ENCODE assay signal across 32 cellular contexts in the genomic region with DNA sequence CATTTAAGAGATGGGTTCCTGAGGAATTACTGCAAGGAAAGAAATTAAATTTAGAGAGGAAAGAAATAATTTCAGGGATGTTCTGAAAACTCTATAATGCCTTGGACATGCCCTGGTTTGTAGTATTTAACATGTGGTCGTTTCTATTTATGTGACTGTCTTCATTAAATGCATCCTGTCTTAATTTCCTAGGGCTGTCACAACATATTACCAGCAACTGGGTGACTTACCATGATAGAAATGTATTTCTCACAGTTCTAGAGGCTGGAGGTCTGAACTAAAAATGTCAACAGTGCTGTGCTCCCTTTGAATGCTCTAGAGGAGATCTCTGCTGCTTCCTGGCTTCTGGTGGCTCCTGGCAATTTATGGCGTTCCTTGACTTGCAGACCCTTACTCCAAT.
"Had no signal": no experiment of that assay in that cellular context is flagged by ENCODE, and none has a peak within 500 bp of the region (broad histone marks: within the 10 kb centered on the region; RNA-seq: fewer than 3 reads in every experiment).

No MANE protein-coding gene starts in this region.

- H3K27me3 Mint-ChIP-seq: activated CD4-positive, alpha-beta memory T cell treated with anti-CD3 and anti-CD28 coated beads for 36 hours; naive thymus-derived CD8-positive, alpha-beta T cell had no signal

- H3K4me3 Mint-ChIP-seq: activated CD4-positive, alpha-beta memory T cell treated with anti-CD3 and anti-CD28 coated beads for 36 hours; activated T-helper 1 cell treated with anti-CD3 and anti-CD28 coated beads, Interleukin-12 subunit alpha, Interleukin-12 subunit beta, Interleukin-2, Interleukin-4 antibody, amounts not matched to agents 30 ng/mL and 10 ng/mL and 1 ng/mL, durations not matched to agents 14 hours and 24 hours and 36 hours; immature natural killer cell; naive thymus-derived CD8-positive, alpha-beta T cell; neural crest cell; T-helper 1 cell treated with Interleukin-12 subunit alpha and Interleukin-12 subunit beta and Interleukin-4 antibody, amounts not matched to agents 30 μg/mL and 1 μg/mL, for 36 hours had no signal

- H3K4me1 ChIP-seq: colonic mucosa, lower lobe of right lung, pancreas, prostate gland, suprapubic skin had no signal

- H3K27ac ChIP-seq: colonic mucosa, gastroesophageal sphincter, lower lobe of right lung, pancreas, prostate gland, suprapubic skin, tibial artery, WERI-Rb-1 had no signal

- H3K27ac Mint-ChIP-seq: activated CD4-positive, alpha-beta memory T cell treated with anti-CD3 and anti-CD28 coated beads for 36 hours; activated T-helper 1 cell treated with anti-CD3 and anti-CD28 coated beads, Interleukin-12 subunit alpha, Interleukin-12 subunit beta, Interleukin-2, Interleukin-4 antibody, amounts not matched to agents 30 ng/mL and 10 ng/mL and 1 ng/mL, durations not matched to agents 14 hours and 24 hours and 36 hours; immature natural killer cell; naive thymus-derived CD8-positive, alpha-beta T cell; T-helper 1 cell treated with Interleukin-12 subunit alpha and Interleukin-12 subunit beta and Interleukin-4 antibody, amounts not matched to agents 30 μg/mL and 1 μg/mL, for 36 hours had no signal

- H3K36me3 ChIP-seq: colonic mucosa, gastroesophageal sphincter, lower lobe of right lung, pancreas, prostate gland, suprapubic skin, tibial artery, WERI-Rb-1 had no signal

- H3K4me1 Mint-ChIP-seq: immature natural killer cell; naive thymus-derived CD8-positive, alpha-beta T cell had no signal

- H3K9me3 Mint-ChIP-seq: activated CD4-positive, alpha-beta memory T cell treated with anti-CD3 and anti-CD28 coated beads for 36 hours; activated T-helper 1 cell treated with anti-CD3 and anti-CD28 coated beads, Interleukin-12 subunit alpha, Interleukin-12 subunit beta, Interleukin-2, Interleukin-4 antibody, amounts not matched to agents 30 ng/mL and 10 ng/mL and 1 ng/mL, durations not matched to agents 14 hours and 24 hours and 36 hours; neural crest cell; T-helper 1 cell treated with Interleukin-12 subunit alpha and Interleukin-12 subunit beta and Interleukin-4 antibody, amounts not matched to agents 30 μg/mL and 1 μg/mL, for 36 hours had no signal

- H3K27me3 ChIP-seq: colonic mucosa, gastroesophageal sphincter, pancreas, suprapubic skin, tibial artery had no signal

- H3K36me3 Mint-ChIP-seq: activated CD4-positive, alpha-beta memory T cell treated with anti-CD3 and anti-CD28 coated beads for 36 hours; immature natural killer cell; naive thymus-derived CD8-positive, alpha-beta T cell had no signal

- H3K4me3 ChIP-seq: colonic mucosa, gastroesophageal sphincter, lower lobe of right lung, pancreas, prostate gland, suprapubic skin, tibial artery had no signal

- DNase-seq: activated CD4-positive, alpha-beta memory T cell treated with anti-CD3 and anti-CD28 coated beads for 36 hours; activated CD4-positive, alpha-beta T cell treated with anti-CD3 and anti-CD28 coated beads for 48 hours; activated CD8-positive, alpha-beta memory T cell treated with anti-CD3 and anti-CD28 coated beads, Interleukin-2, amount 50 U/mL, for 4 hours; activated effector memory CD4-positive, alpha-beta T cell treated with anti-CD3 and anti-CD28 coated beads, Interleukin-2, amount 50 U/mL, for 16 hours; activated naive CD4-positive, alpha-beta T cell treated with anti-CD3 and anti-CD28 coated beads, Interleukin-2, amount 50 U/mL, for 16 hours; activated T-cell treated with anti-CD3 and anti-CD28 coated beads, Interleukin-2, amount 50 U/mL, for 1 hour; amygdala; central memory CD4-positive, alpha-beta T cell; colonic mucosa; effector CD8-positive, alpha-beta T cell; immature natural killer cell; kidney; lower lobe of right lung; mesenchymal stem cell; naive thymus-derived CD8-positive, alpha-beta T cell; nucleus accumbens; pancreas; stimulated activated CD4-positive, alpha-beta T cell treated with anti-CD3 and anti-CD28 coated beads, Interleukin-15, amount 100 ng/mL, for 24 hours; stimulated activated CD4-positive, alpha-beta T cell treated with anti-CD3 and anti-CD28 coated beads, Interleukin-2, amount 100 ng/mL, for 24 hours; stimulated activated naive CD4-positive, alpha-beta T cell; SW 1271; T-helper 9 cell; tibial artery; WERI-Rb-1 had no signal

- ATAC-seq: activated CD4-positive, CD25-positive, alpha-beta regulatory T cell treated with anti-CD3 and anti-CD28 coated beads, Interleukin-2, amount 50 U/mL, for 24 hours; gastroesophageal sphincter; left lobe of liver; lower lobe of right lung; naive thymus-derived CD8-positive, alpha-beta T cell; pancreas had no signal

- H3K9me3 ChIP-seq: colonic mucosa, gastroesophageal sphincter, lower lobe of right lung, pancreas, prostate gland, suprapubic skin, tibial artery had no signal
